In the genomic region with DNA sequence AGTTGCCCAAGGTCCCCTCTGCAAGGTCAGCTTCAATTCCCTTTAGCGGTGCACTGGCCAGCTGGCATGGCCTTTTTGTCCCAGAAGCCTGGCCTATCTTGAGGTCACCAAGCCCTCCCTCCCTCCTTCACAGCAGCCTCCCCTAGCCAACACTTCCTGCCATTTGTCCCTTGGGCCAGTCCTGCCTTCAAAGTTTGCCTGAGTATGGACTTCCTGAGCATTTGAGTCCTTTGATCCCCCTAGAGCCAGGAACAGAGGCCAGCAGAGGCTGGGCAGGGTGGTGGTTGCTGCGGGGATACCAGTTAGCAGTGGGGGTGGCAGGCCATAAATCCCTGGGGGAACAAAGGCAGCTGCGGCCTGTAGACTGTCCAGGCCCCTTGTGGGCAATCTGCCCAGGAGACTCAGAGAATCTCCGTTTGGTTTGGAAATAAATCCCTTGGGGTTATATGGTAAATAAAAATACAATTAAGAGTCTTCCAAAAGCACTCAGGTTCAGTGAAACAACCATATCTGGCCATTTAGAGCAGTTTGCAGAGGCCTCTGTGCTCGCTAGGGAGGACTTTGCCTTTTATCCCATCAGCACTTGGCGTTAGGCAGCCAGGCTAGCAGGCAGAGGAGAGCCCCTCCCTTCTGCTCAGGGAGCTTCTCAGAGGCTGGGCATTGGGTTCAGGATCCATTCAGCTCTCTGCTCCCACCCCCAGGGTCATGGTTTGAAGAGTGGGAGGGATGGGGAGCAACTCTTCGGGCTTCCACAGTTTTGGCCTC, we compare ENCODE assay signal across 1 cellular context.
TF ChIP-seq lines count a peak whose summit lies in the region.

No MANE protein-coding gene starts in this region.

TF ChIP-seq in H1, 55 proteins besides CTCF, POLR2A, EP300 and RAD21:
- TF ChIP-seq TCF12 (IDR thresholded peaks at IDR 0.05; ENCODE audit: low read depth, low read length) = no peak
- TF ChIP-seq SP2 (IDR thresholded peaks at IDR 0.05; ENCODE audit: low read length) = no peak
- TF ChIP-seq CTBP2 (IDR thresholded peaks at IDR 0.05; ENCODE audit: borderline replicate concordance, insufficient read depth, insufficient read length, low read length) = no peak
- TF ChIP-seq YY1 (IDR thresholded peaks at IDR 0.05; ENCODE audit: low read depth, low read length) = no peak
- no peak for TF ChIP-seq TAF7 (optimal IDR thresholded peaks at IDR 0.05; ENCODE audit: borderline replicate concordance, low read depth, low read length)
- no peak for TF ChIP-seq KDM1A (IDR thresholded peaks at IDR 0.05; ENCODE audit: borderline replicate concordance, low read length)
- no peak for TF ChIP-seq NRF1 (IDR thresholded peaks at IDR 0.05; ENCODE audit: low read depth, low read length)
- no peak for TF ChIP-seq ZNF274 (IDR thresholded peaks at IDR 0.05; ENCODE audit: borderline replicate concordance, extremely low read depth, low read length)
- TF ChIP-seq GTF2F1 (IDR thresholded peaks at IDR 0.05; ENCODE audit: borderline replicate concordance, low read depth, low read length) = no peak
- TF ChIP-seq CREB1 (IDR thresholded peaks at IDR 0.05) = no peak
- no peak for TF ChIP-seq HDAC2 (IDR thresholded peaks at IDR 0.05; ENCODE audit: borderline replicate concordance in 1 of 2, low read depth in 2 of 2, low read length in 2 of 2)
